Comparison of ENCODE assay signal across 13 cellular contexts in genomic region chr1:172431721-172432192, GRCh38. TPM values are rescaled to one million over a fixed set of nuclear protein-coding genes. Genes with fewer than 3 reads are reported as not detected.
A peak's percentile ranks its signal among the peaks of the same experiment; 100 is the strongest.
DNase-seq lines count a peak whose midpoint lies in the region; ATAC-seq and TF ChIP-seq lines count a peak whose summit lies in the region.
"Had no signal": no experiment of that assay in that cellular context is flagged by ENCODE, and none has a peak within 500 bp of the region (broad histone marks: within the 10 kb centered on the region; RNA-seq: fewer than 3 reads in every experiment).

No MANE protein-coding gene starts in this region.

- DNase-seq in activated CD4-positive, alpha-beta memory T cell treated with anti-CD3 and anti-CD28 coated beads for 36 hours = peak; percentile 34
- no peak for DNase-seq in activated CD4-positive, alpha-beta memory T cell treated with anti-CD3 and anti-CD28 coated beads, Interleukin-2, amount 10 ng/mL, durations not matched to agents 7 days and 5 days
- DNase-seq in PC-3 (peak; percentile 98), epithelial cell of prostate (ENCODE audit: low read depth, low spot score) (no peak)
- DNase-seq: activated B cell treated with CpG ODN at 0.5 μM for 24 hours, hippocampal formation, KG1, SHP77 had no signal

- no TSS peak for BruUV-seq in PC-3 (replicated peaks; lab: Mats Ljungman, UMichigan)

- no peaks in the 10 kb centered on the region for H3K27me3 ChIP-seq in PC-3 (ENCODE audit: low read length)

- peaks cover 15% of the 10 kb centered on the region for H3K9me3 Mint-ChIP-seq in activated CD4-positive, alpha-beta memory T cell treated with anti-CD3 and anti-CD28 coated beads for 36 hours
- H3K9me3 Mint-ChIP-seq in activated CD4-positive, alpha-beta memory T cell treated with anti-CD3 and anti-CD28 coated beads, Interleukin-2, amount 10 ng/mL, durations not matched to agents 7 days and 5 days = no peaks in the 10 kb centered on the region
- H3K9me3 Mint-ChIP-seq: activated B cell treated with CpG ODN at 0.5 μM for 24 hours had no signal

- H3K9ac ChIP-seq in PC-3 (ENCODE audit: low read length) = 0 out of 2 replicates have a peak overlapping the region, but pooled peaks have one; percentile 2

- peak overlapping the region; percentile 66 for H3K27ac ChIP-seq in PC-3 (ENCODE audit: low read length)
- H3K27ac ChIP-seq in epithelial cell of prostate = peak overlapping the region; percentile 55
- peak overlapping the region in 18 of 21 experiments; percentile 10 to 83 (median 69) for H3K27ac ChIP-seq in skin epidermis

- H3K27ac Mint-ChIP-seq in activated CD4-positive, alpha-beta memory T cell treated with anti-CD3 and anti-CD28 coated beads for 36 hours = no peak overlapping the region
- no peak overlapping the region for H3K27ac Mint-ChIP-seq in activated CD4-positive, alpha-beta memory T cell treated with anti-CD3 and anti-CD28 coated beads, Interleukin-2, amount 10 ng/mL, durations not matched to agents 7 days and 5 days
- H3K27ac Mint-ChIP-seq: activated B cell treated with CpG ODN at 0.5 μM for 24 hours had no signal

- H3K4me3 Mint-ChIP-seq in activated CD4-positive, alpha-beta memory T cell treated with anti-CD3 and anti-CD28 coated beads for 36 hours = no peak overlapping the region
- H3K4me3 Mint-ChIP-seq in activated CD4-positive, alpha-beta memory T cell treated with anti-CD3 and anti-CD28 coated beads, Interleukin-2, amount 10 ng/mL, durations not matched to agents 7 days and 5 days = no peak overlapping the region
- H3K4me3 Mint-ChIP-seq: activated B cell treated with CpG ODN at 0.5 μM for 24 hours had no signal

- no peaks in the 10 kb centered on the region for H3K27me3 Mint-ChIP-seq in activated CD4-positive, alpha-beta memory T cell treated with anti-CD3 and anti-CD28 coated beads for 36 hours
- H3K27me3 Mint-ChIP-seq in activated CD4-positive, alpha-beta memory T cell treated with anti-CD3 and anti-CD28 coated beads, Interleukin-2, amount 10 ng/mL, durations not matched to agents 7 days and 5 days = no peaks in the 10 kb centered on the region
- H3K27me3 Mint-ChIP-seq: activated B cell treated with CpG ODN at 0.5 μM for 24 hours had no signal

- no peaks in the 10 kb centered on the region for H3K9me2 ChIP-seq in PC-3 (replicated peaks; ENCODE audit: low read length)

- peak; percentile 34 for ATAC-seq in PC-3
- ATAC-seq in HG03571 (IDR thresholded peaks at IDR 0.05; ENCODE audit: unreplicated experiment) = no peak
- ATAC-seq in GM18520 (IDR thresholded peaks at IDR 0.05; ENCODE audit: unreplicated experiment) = no peak
- no peak for ATAC-seq in SK-N-SH treated with all-trans-retinoic acid at 6 μM for 48 hours

- H3K36me3 ChIP-seq in PC-3 (ENCODE audit: low read depth, low read length) = no peaks in the 10 kb centered on the region

- H3K4me1 Mint-ChIP-seq in activated CD4-positive, alpha-beta memory T cell treated with anti-CD3 and anti-CD28 coated beads for 36 hours (ENCODE audit: low read depth) = peaks cover 33% of the 10 kb centered on the region
- H3K4me1 Mint-ChIP-seq in activated CD4-positive, alpha-beta memory T cell treated with anti-CD3 and anti-CD28 coated beads, Interleukin-2, amount 10 ng/mL, durations not matched to agents 7 days and 5 days = peaks cover 19% of the 10 kb centered on the region

- peak overlapping the region; percentile 64 for H2AFZ ChIP-seq in PC-3 (ENCODE audit: low read length)

- no peaks in the 10 kb centered on the region for H3K79me2 ChIP-seq in PC-3 (ENCODE audit: low read length)

- H3K4me2 ChIP-seq in PC-3 (ENCODE audit: low read length) = peak overlapping the region; percentile 58

- no peaks in the 10 kb centered on the region for H4K20me1 ChIP-seq in PC-3 (ENCODE audit: low read length)

- intact Hi-C loops in activated CD4-positive, alpha-beta memory T cell treated with anti-CD3 and anti-CD28 coated beads for 36 hours (cut with micrococcal nuclease) = no loop called here
- intact Hi-C loops in PC-3 (cut with micrococcal nuclease) = no loop called here

- H3K4me3 ChIP-seq in PC-3 (ENCODE audit: low read length) (peak overlapping the region; percentile 19; the same call in 1 of the 2 replicates), skin epidermis (no peak overlapping the region)

- CTCF ChIA-PET in activated CD4-positive, alpha-beta memory T cell treated with anti-CD3 and anti-CD28 coated beads for 36 hours (lab: Charles Lee) = interaction anchor here (0.9 to 2.1 kb wide), 3 partner anchors 9 to 12 kb away, joined by 3 to 13 read pairs (median 4); partner anchors contain the start of gene PIGC
- CTCF ChIA-PET in activated CD4-positive, alpha-beta memory T cell treated with anti-CD3 and anti-CD28 coated beads, Interleukin-2, amount 10 ng/mL, durations not matched to agents 7 days and 5 days (lab: Charles Lee) = interaction anchor here (1.5 to 2.6 kb wide), 3 partner anchors 12 to 293 kb away, joined by 3 to 11 read pairs (median 5); partner anchors contain the start of gene PIGC
- CTCF ChIA-PET in PC-3 (lab: Charles Lee) = interaction anchor here (0.7 to 1.4 kb wide), 2 partner anchors 13 to 429 kb away, joined by 3 to 7 read pairs; no protein-coding TSS in a partner anchor

- H3K9me3 ChIP-seq in PC-3 (ENCODE audit: low read length) = no peaks in the 10 kb centered on the region

- no peak for TF ChIP-seq CTCF in PC-3 (conservative IDR thresholded peaks at IDR 0.05; ENCODE audit: low read depth, low read length)

- H3F3A ChIP-seq in PC-3 (ENCODE audit: low read length, unreplicated experiment) = no peaks in the 10 kb centered on the region

- H3K4me1 ChIP-seq in PC-3 (ENCODE audit: insufficient read depth, low read length) = peaks cover 20% of the 10 kb centered on the region

- POLR2A ChIA-PET in activated CD4-positive, alpha-beta memory T cell treated with anti-CD3 and anti-CD28 coated beads for 36 hours (lab: Charles Lee) = interaction anchor here (1.2 kb wide), 1 partner anchor 158 kb away, joined by 3 read pairs; no protein-coding TSS in a partner anchor
- POLR2A ChIA-PET in activated CD4-positive, alpha-beta memory T cell treated with anti-CD3 and anti-CD28 coated beads, Interleukin-2, amount 10 ng/mL, durations not matched to agents 7 days and 5 days (lab: Charles Lee) = interaction anchor here (1.4 kb wide), 1 partner anchor 11 kb away, joined by 6 read pairs; no protein-coding TSS in a partner anchor
- POLR2A ChIA-PET in PC-3 (lab: Charles Lee; ENCODE audit: unreplicated experiment) = no interaction called here

- peaks cover 10% of the 10 kb centered on the region for H3K36me3 Mint-ChIP-seq in activated CD4-positive, alpha-beta memory T cell treated with anti-CD3 and anti-CD28 coated beads for 36 hours
- peaks cover 13% of the 10 kb centered on the region for H3K36me3 Mint-ChIP-seq in activated CD4-positive, alpha-beta memory T cell treated with anti-CD3 and anti-CD28 coated beads, Interleukin-2, amount 10 ng/mL, durations not matched to agents 7 days and 5 days (ENCODE audit: low read depth)

TF ChIP-seq in SK-N-SH treated with all-trans-retinoic acid at 6 μM for 48 hours, 23 proteins besides CTCF, POLR2A, EP300 and RAD21:
- no peak for TF ChIP-seq PATZ1 (CRISPR knock-in tag; IDR thresholded peaks at IDR 0.05; ENCODE audit: borderline replicate concordance)
- TF ChIP-seq ZC3H10 (CRISPR knock-in tag; IDR thresholded peaks at IDR 0.05) = no peak

RNA-seq across cellular contexts. Expression of gene C1orf105, which starts 11.3 kb away (rescaled TPM):
- total RNA-seq in activated CD4-positive, alpha-beta memory T cell treated with anti-CD3 and anti-CD28 coated beads for 36 hours = not detected
- total RNA-seq in activated CD4-positive, alpha-beta memory T cell treated with anti-CD3 and anti-CD28 coated beads, Interleukin-2, amount 10 ng/mL, durations not matched to agents 7 days and 5 days = not detected
- not detected in 2 replicates for total RNA-seq in PC-3 (2014; rRNA removed)
- total RNA-seq: activated B cell treated with CpG ODN at 0.5 μM for 24 hours, H4 had no signal

RNA-seq across cellular contexts. Expression of gene PIGC, which starts 12.1 kb away (rescaled TPM):
- total RNA-seq in activated CD4-positive, alpha-beta memory T cell treated with anti-CD3 and anti-CD28 coated beads for 36 hours = 10 to 100 TPM; 16.6 to 17.4 TPM
- 10 to 100 TPM; 24.5 to 26.2 TPM for total RNA-seq in activated CD4-positive, alpha-beta memory T cell treated with anti-CD3 and anti-CD28 coated beads, Interleukin-2, amount 10 ng/mL, durations not matched to agents 7 days and 5 days
- total RNA-seq in PC-3 (2014; rRNA removed) = 57.5 and 70.5 TPM in 2 replicates

Comparison
In these comparisons a context has a peak if more than half of its experiments do, and no peak if none do; other contexts are left out.
1. DNase-seq: peak in activated CD4-positive, alpha-beta memory T cell treated with anti-CD3 and anti-CD28 coated beads for 36 hours (single experiment) and PC-3 (single experiment); none in activated CD4-positive, alpha-beta memory T cell treated with anti-CD3 and anti-CD28 coated beads, Interleukin-2, amount 10 ng/mL, durations not matched to agents 7 days and 5 days (single experiment) and epithelial cell of prostate (single experiment).
2. Peak in every context shown above with its lines, with median percentiles within 50 percentile points of each other: H3K27ac ChIP-seq.